1 cellular context compared by ENCODE assay signal in genomic region chr1:51175278-51175677, GRCh38.
TF ChIP-seq lines count a peak whose summit lies in the region.

No MANE protein-coding gene starts in this region.

TF ChIP-seq in IMR-90, 13 proteins besides CTCF, POLR2A, EP300 and RAD21 (continued from another document):
- TF ChIP-seq USF2 (IDR thresholded peaks at IDR 0.05; ENCODE audit: low read depth, low read length) (no peak), MAZ (IDR thresholded peaks at IDR 0.05; ENCODE audit: borderline replicate concordance, low read depth, low read length) (no peak), RFX5 (IDR thresholded peaks at IDR 0.05; ENCODE audit: low read depth, low read length) (no peak), MAFK (IDR thresholded peaks at IDR 0.05; ENCODE audit: low read depth, low read length) (no peak)
- TF ChIP-seq, protein P1, sequence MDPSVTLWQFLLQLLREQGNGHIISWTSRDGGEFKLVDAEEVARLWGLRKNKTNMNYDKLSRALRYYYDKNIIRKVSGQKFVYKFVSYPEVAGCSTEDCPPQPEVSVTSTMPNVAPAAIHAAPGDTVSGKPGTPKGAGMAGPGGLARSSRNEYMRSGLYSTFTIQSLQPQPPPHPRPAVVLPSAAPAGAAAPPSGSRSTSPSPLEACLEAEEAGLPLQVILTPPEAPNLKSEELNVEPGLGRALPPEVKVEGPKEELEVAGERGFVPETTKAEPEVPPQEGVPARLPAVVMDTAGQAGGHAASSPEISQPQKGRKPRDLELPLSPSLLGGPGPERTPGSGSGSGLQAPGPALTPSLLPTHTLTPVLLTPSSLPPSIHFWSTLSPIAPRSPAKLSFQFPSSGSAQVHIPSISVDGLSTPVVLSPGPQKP (IDR thresholded peaks at IDR 0.05; ENCODE audit: borderline replicate concordance, low read depth, low read length): no peak
TF ChIP-seq in IMR-90: peak in this region for 0.
